In the genomic region with DNA sequence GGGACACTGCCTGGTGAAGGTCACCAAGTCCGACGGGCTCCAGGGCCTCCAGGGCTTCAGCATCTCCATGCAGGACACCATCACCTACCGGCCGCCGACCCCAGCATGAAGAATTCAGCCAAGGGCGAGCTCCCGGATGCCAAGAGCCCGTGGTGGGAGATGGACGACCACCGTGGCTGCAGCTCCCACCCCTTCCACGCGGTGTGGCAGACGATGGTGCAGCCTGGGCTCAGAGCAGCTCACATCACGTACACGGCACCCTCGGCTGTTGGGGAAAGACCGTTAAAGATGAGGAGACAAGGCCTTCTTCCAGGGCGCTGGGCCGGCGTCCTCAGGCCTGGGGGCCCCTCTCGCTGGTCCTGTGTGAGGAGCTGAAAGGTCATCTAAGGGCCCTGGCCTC, we compare ENCODE assay signal across 22 cellular contexts.
"Had no signal": no experiment of that assay in that cellular context is flagged by ENCODE, and none has a peak within 500 bp of the region (broad histone marks: within the 10 kb centered on the region; RNA-seq: fewer than 3 reads in every experiment).

No MANE protein-coding gene starts in this region.

- H3K4me3 ChIP-seq: colonic mucosa, esophagus squamous epithelium, gastrocnemius medialis, heart right ventricle, left lung, lower lobe of right lung, mucosa of descending colon had no signal

- H3K4me1 Mint-ChIP-seq: endodermal cell, mesothelial cell of epicardium had no signal

- H3K36me3 ChIP-seq: colonic mucosa, esophagus squamous epithelium, heart right ventricle, left lung, lower lobe of right lung had no signal

- H3K27ac Mint-ChIP-seq: dendritic cell treated with granulocyte-macrophage colony-stimulating factor and Interleukin-4, amounts not matched to agents 40 ng/mL and 50 ng/mL, for 4 days; effector memory CD8-positive, alpha-beta T cell; endodermal cell; mesothelial cell of epicardium had no signal

- H3K4me3 Mint-ChIP-seq: dendritic cell treated with granulocyte-macrophage colony-stimulating factor and Interleukin-4, amounts not matched to agents 40 ng/mL and 50 ng/mL, for 4 days; effector memory CD8-positive, alpha-beta T cell; endodermal cell; mesothelial cell of epicardium had no signal

- H3K27me3 ChIP-seq: colonic mucosa, esophagus squamous epithelium, gastrocnemius medialis, heart right ventricle, left lung had no signal

- H3K9me3 ChIP-seq: colonic mucosa, esophagus squamous epithelium, gastrocnemius medialis, heart right ventricle, lower lobe of right lung, mucosa of descending colon had no signal

- H3K9me3 Mint-ChIP-seq: effector memory CD8-positive, alpha-beta T cell had no signal

- H3K27me3 Mint-ChIP-seq: dendritic cell treated with granulocyte-macrophage colony-stimulating factor and Interleukin-4, amounts not matched to agents 40 ng/mL and 50 ng/mL, for 4 days had no signal

- H3K4me1 ChIP-seq: colonic mucosa, esophagus squamous epithelium, gastrocnemius medialis, heart right ventricle, left lung, lower lobe of right lung had no signal

- H3K27ac ChIP-seq: colonic mucosa, epithelial cell of prostate, esophagus squamous epithelium, gastrocnemius medialis, heart right ventricle, left lung, lower lobe of right lung had no signal

- DNase-seq: colonic mucosa; cortex of kidney; effector CD8-positive, alpha-beta T cell; effector memory CD8-positive, alpha-beta T cell; endodermal cell; erythroblast; esophagus squamous epithelium; foreskin fibroblast; foreskin melanocyte; gastrocnemius medialis; glutamatergic neuron; heart right ventricle; hippocampal formation; left cardiac atrium; left lung; left ventricle myocardium superior; lower lobe of right lung; mesenchymal stem cell; mucosa of descending colon had no signal
